9 cellular contexts compared by ENCODE assay signal in genomic region chr16:24685539-24686432, GRCh38. TPM values are rescaled to one million over a fixed set of nuclear protein-coding genes. Genes with fewer than 3 reads are reported as not detected.
A peak's percentile ranks its signal among the peaks of the same experiment; 100 is the strongest.
DNase-seq lines count a peak whose midpoint lies in the region; ATAC-seq and TF ChIP-seq lines count a peak whose summit lies in the region.
"Had no signal": no experiment of that assay in that cellular context is flagged by ENCODE, and none has a peak within 500 bp of the region (broad histone marks: within the 10 kb centered on the region; RNA-seq: fewer than 3 reads in every experiment).

No MANE protein-coding gene starts in this region.

- H3K27me3 Mint-ChIP-seq in chondrocyte (ENCODE audit: low read depth): no peaks in the 10 kb centered on the region

- no peaks in the 10 kb centered on the region for H3K36me3 Mint-ChIP-seq in chondrocyte (ENCODE audit: low read depth)

- ATAC-seq in left lobe of liver (peak; percentile 86), HG03432 (IDR thresholded peaks at IDR 0.05; ENCODE audit: unreplicated experiment) (no peak), HG03175 (IDR thresholded peaks at IDR 0.05; ENCODE audit: unreplicated experiment) (no peak)

- H3K4me3 Mint-ChIP-seq in chondrocyte (ENCODE audit: unreplicated experiment): peak overlapping the region; percentile 50

- TF ChIP-seq EP300 in transverse colon (IDR thresholded peaks at IDR 0.05; ENCODE audit: low read depth): no peak

- H3K9me3 Mint-ChIP-seq in chondrocyte (ENCODE audit: low read depth): no peaks in the 10 kb centered on the region

- no peaks in the 10 kb centered on the region for H3K27me3 ChIP-seq in transverse colon
- H3K27me3 ChIP-seq: BLaER1 had no signal

- peak; percentile 20 to 23 for DNase-seq in NCI-H524 (lab: John Stamatoyannopoulos, UW)
- no peak for DNase-seq in NCI-H524 treated with DMSO at 0.1 percent for 48 hours (lab: John Stamatoyannopoulos, UW)
- no peak for DNase-seq in chondrocyte (ENCODE audit: low spot score)
- DNase-seq in left lobe of liver (ENCODE audit: low spot score): peak; percentile 82
- DNase-seq in transverse colon: peak; percentile 55
- DNase-seq in NCI-H1436 (lab: John Stamatoyannopoulos, UW): no peak

- no peaks in the 10 kb centered on the region for H3K9me3 ChIP-seq in transverse colon
- H3K9me3 ChIP-seq: BLaER1 had no signal

- H3K4me3 ChIP-seq in transverse colon: no peak overlapping the region
- H3K4me3 ChIP-seq: BLaER1 had no signal

- peak overlapping the region; percentile 98 for H3K27ac Mint-ChIP-seq in chondrocyte (ENCODE audit: unreplicated experiment)

- intact Hi-C loops in transverse colon (cut with DNase I; ENCODE audit: low total_unique reads): no loop called here

- in situ Hi-C loops in transverse colon (cut with MboI; ENCODE audit: low pct_ligation_motif_present in 1 of 4, low pct_unique_long_range_greater_than_20kb in 1 of 4, low sequenced_read_pairs in 3 of 4): no loop called here

- 34% methylated on average over 15 of the region's 15 CpGs; no CpG with 5 or more reads in 1 of the 2 donors for WGBS in transverse colon (ENCODE audit: low coverage in 1 of 2), 2 donors

- H3K27ac ChIP-seq in transverse colon: peak overlapping the region; percentile 37 to 58 (median 49)
- H3K27ac ChIP-seq: BLaER1 had no signal

- TF ChIP-seq CTCF in chondrocyte (IDR thresholded peaks at IDR 0.05) (no peak), transverse colon (IDR thresholded peaks at IDR 0.05) (no peak)

- H3K4me1 ChIP-seq in transverse colon: peaks cover 0 to 10% (median 5%) of the 10 kb centered on the region in 4 donors

- peaks cover 35% of the 10 kb centered on the region for H3K4me1 Mint-ChIP-seq in chondrocyte (ENCODE audit: low read depth)

- TF ChIP-seq POLR2A in transverse colon (IDR thresholded peaks at IDR 0.05): no peak

- H3K36me3 ChIP-seq in transverse colon: no peaks in the 10 kb centered on the region
- H3K36me3 ChIP-seq: BLaER1 had no signal

RNA-seq across cellular contexts. Expression of gene TNRC6A, which starts 43.7 kb away (rescaled TPM):
- 42.8 to 57.6 TPM (median 52.1 TPM) in 3 replicates for total RNA-seq in chondrocyte
- total RNA-seq in left lobe of liver: 33.7 TPM
- 10 to 100 TPM; 48.2 to 77.2 (median 54.8) TPM for total RNA-seq in transverse colon

Comparison
In these comparisons a context has a peak if more than half of its experiments do, and no peak if none do; other contexts are left out.
1. DNase-seq: peak in NCI-H524 (2 of 2), left lobe of liver (single experiment) and transverse colon (single experiment); none in NCI-H524 treated with DMSO at 0.1 percent for 48 hours (single experiment), chondrocyte (single experiment) and NCI-H1436 (single experiment).